1 cellular context compared by ENCODE assay signal in genomic region chr14:31944256-31945073, GRCh38.
TF ChIP-seq lines count a peak whose summit lies in the region.

No MANE protein-coding gene starts in this region.

TF ChIP-seq in HepG2, 621 proteins besides CTCF, POLR2A, EP300 and RAD21 (continued from another document and continues in another):
- TF ChIP-seq ARID5B (CRISPR knock-in tag; IDR thresholded peaks at IDR 0.05), result peak; percentile 95
- TF ChIP-seq HIC2 (CRISPR knock-in tag; IDR thresholded peaks at IDR 0.05; ENCODE audit: low read depth), result no peak; the same call in 1 of the 2 replicates
- peak; percentile 61; the same call in 1 of the 2 replicates for TF ChIP-seq ZNF543 (CRISPR knock-in tag; IDR thresholded peaks at IDR 0.05)
- TF ChIP-seq ZBTB40 (IDR thresholded peaks at IDR 0.05), result no peak
- TF ChIP-seq ZBTB40 (CRISPR knock-in tag; IDR thresholded peaks at IDR 0.05), result peak; percentile 69
- TF ChIP-seq ZNF275 (CRISPR knock-in tag; IDR thresholded peaks at IDR 0.05; ENCODE audit: borderline replicate concordance), result no peak
- peak; percentile 85; the same call in 1 of the 2 replicates for TF ChIP-seq ZNF891 (CRISPR knock-in tag; IDR thresholded peaks at IDR 0.05)
- TF ChIP-seq ZNF639 (CRISPR knock-in tag; conservative IDR thresholded peaks at IDR 0.05), result 0 out of 2 replicates have a peak, but pooled peaks have one; percentile 60
- TF ChIP-seq YEATS4 (CRISPR knock-in tag; IDR thresholded peaks at IDR 0.05; ENCODE audit: borderline replicate concordance), result peak; percentile 55; the same call in 1 of the 2 replicates
- TF ChIP-seq FOXO1 (CRISPR knock-in tag; IDR thresholded peaks at IDR 0.05), result peak; percentile 48; the same call in 1 of the 2 replicates
- TF ChIP-seq KLF12 (CRISPR knock-in tag; IDR thresholded peaks at IDR 0.05; ENCODE audit: borderline replicate concordance), result peak; percentile 88
- no peak for TF ChIP-seq ZNF709 (CRISPR knock-in tag; IDR thresholded peaks at IDR 0.05)
- TF ChIP-seq SSRP1 (CRISPR knock-in tag; IDR thresholded peaks at IDR 0.05), result no peak
- peak; percentile 95 for TF ChIP-seq ZSCAN25 (CRISPR knock-in tag; IDR thresholded peaks at IDR 0.05)
- TF ChIP-seq TEF (CRISPR knock-in tag; IDR thresholded peaks at IDR 0.05), result no peak
- no peak for TF ChIP-seq HNF1B (CRISPR knock-in tag; IDR thresholded peaks at IDR 0.05)
- peak; percentile 54; the same call in 1 of the 2 replicates for TF ChIP-seq AHDC1 (CRISPR knock-in tag; IDR thresholded peaks at IDR 0.05; ENCODE audit: borderline replicate concordance)
- TF ChIP-seq KDM2A (CRISPR knock-in tag; IDR thresholded peaks at IDR 0.05; ENCODE audit: borderline replicate concordance, low read depth), result peak; percentile 52; the same call in 1 of the 2 replicates
- TF ChIP-seq TFDP1 (CRISPR knock-in tag; IDR thresholded peaks at IDR 0.05; ENCODE audit: borderline replicate concordance), result no peak; the same call in 1 of the 2 replicates
- TF ChIP-seq MXD4 (CRISPR knock-in tag; IDR thresholded peaks at IDR 0.05), result 0 out of 2 replicates have a peak, but pooled peaks have one; percentile 16
